ENCODE assay signal across 1 cellular context in genomic region chr16:70159355-70160348, GRCh38.
TF ChIP-seq lines count a peak whose summit lies in the region.

No MANE protein-coding gene starts in this region.

TF ChIP-seq in HepG2, 621 proteins besides CTCF, POLR2A, EP300 and RAD21:
- TF ChIP-seq SP2 (CRISPR knock-in tag; IDR thresholded peaks at IDR 0.05) (no peak), MAFK (conservative IDR thresholded peaks at IDR 0.05 in 1 of 2, IDR thresholded peaks at IDR 0.05 in 1 of 2; ENCODE audit: low read length in 2 of 2) (peak in 1 of 2 experiments; percentile 31; a peak in 1 of 4 replicates), RBM22 (optimal IDR thresholded peaks at IDR 0.05; ENCODE audit: low read length) (peak; percentile 33), ZC3H13 (CRISPR knock-in tag; IDR thresholded peaks at IDR 0.05) (0 out of 2 replicates have a peak, but pooled peaks have one; percentile 50), ZNF510 (CRISPR knock-in tag; IDR thresholded peaks at IDR 0.05; ENCODE audit: low read depth) (0 out of 2 replicates have a peak, but pooled peaks have one; percentile 43), ZNF605 (CRISPR knock-in tag; IDR thresholded peaks at IDR 0.05) (peak; percentile 59; the same call in 1 of the 2 replicates), ZNF782 (CRISPR knock-in tag; IDR thresholded peaks at IDR 0.05; ENCODE audit: borderline replicate concordance) (no peak)
- TF ChIP-seq, protein P1, sequence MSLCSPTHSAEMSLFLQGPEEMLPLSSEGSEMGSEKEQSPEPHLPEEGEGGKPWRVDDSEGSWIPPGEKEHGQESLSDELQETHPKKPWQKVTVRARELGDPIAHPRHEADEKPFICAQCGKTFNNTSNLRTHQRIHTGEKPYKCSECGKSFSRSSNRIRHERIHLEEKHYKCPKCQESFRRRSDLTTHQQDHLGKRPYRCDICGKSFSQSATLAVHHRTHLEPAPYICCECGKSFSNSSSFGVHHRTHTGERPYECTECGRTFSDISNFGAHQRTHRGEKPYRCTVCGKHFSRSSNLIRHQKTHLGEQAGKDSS (CRISPR knock-in tag; IDR thresholded peaks at IDR 0.05; ENCODE audit: borderline replicate concordance, low read depth) = 0 out of 2 replicates have a peak, but pooled peaks have one; percentile 48
- TF ChIP-seq, protein P2, sequence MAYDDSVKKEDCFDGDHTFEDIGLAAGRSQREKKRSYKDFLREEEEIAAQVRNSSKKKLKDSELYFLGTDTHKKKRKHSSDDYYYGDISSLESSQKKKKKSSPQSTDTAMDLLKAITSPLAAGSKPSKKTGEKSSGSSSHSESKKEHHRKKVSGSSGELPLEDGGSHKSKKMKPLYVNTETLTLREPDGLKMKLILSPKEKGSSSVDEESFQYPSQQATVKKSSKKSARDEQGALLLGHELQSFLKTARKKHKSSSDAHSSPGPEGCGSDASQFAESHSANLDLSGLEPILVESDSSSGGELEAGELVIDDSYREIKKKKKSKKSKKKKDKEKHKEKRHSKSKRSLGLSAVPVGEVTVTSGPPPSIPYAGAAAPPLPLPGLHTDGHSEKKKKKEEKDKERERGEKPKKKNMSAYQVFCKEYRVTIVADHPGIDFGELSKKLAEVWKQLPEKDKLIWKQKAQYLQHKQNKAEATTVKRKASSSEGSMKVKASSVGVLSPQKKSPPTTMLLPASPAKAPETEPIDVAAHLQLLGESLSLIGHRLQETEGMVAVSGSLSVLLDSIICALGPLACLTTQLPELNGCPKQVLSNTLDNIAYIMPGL (CRISPR knock-in tag; IDR thresholded peaks at IDR 0.05; ENCODE audit: borderline replicate concordance in 1 of 2, low read depth in 1 of 2) = peak in 1 of 2 experiments; percentile 25; a peak in 1 of 4 replicates
- TF ChIP-seq, protein P3, sequence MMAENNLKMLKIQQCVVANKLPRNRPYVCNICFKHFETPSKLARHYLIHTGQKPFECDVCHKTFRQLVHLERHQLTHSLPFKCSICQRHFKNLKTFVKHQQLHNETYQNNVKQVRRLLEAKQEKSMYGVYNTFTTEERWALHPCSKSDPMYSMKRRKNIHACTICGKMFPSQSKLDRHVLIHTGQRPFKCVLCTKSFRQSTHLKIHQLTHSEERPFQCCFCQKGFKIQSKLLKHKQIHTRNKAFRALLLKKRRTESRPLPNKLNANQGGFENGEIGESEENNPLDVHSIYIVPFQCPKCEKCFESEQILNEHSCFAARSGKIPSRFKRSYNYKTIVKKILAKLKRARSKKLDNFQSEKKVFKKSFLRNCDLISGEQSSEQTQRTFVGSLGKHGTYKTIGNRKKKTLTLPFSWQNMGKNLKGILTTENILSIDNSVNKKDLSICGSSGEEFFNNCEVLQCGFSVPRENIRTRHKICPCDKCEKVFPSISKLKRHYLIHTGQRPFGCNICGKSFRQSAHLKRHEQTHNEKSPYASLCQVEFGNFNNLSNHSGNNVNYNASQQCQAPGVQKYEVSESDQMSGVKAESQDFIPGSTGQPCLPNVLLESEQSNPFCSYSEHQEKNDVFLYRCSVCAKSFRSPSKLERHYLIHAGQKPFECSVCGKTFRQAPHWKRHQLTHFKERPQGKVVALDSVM (CRISPR knock-in tag; IDR thresholded peaks at IDR 0.05) = peak; percentile 85
